In the genomic region with DNA sequence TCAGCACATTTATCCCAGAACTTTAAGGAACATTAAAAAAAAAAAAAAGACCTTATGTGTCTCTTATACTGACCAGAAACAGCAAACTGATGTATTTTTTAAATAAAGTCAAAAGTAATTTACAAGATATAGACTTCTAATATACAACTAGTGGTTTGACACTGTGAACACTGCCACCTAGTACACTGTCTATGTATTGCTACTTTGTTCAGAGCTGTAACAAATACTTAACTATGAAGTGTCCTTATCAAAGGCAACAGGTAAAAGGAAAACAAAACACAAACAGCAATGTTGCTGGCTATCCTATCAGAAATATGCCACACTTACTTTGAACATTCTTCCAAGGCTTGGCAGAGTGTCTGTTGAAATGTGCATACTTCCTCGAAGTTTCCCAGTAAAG, we compare ENCODE assay signal across 9 cellular contexts.
DNase-seq lines count a peak whose midpoint lies in the region; ATAC-seq and TF ChIP-seq lines count a peak whose summit lies in the region.
"Had no signal": no experiment of that assay in that cellular context is flagged by ENCODE, and none has a peak within 500 bp of the region (broad histone marks: within the 10 kb centered on the region; RNA-seq: fewer than 3 reads in every experiment).

No MANE protein-coding gene starts in this region.

- no peak overlapping the region for H3K4me3 Mint-ChIP-seq in nephron progenitor cell

- peaks cover 27% of the 10 kb centered on the region for H3K9me3 Mint-ChIP-seq in nephron progenitor cell

- no peak for TF ChIP-seq POLR2A in prostate gland (IDR thresholded peaks at IDR 0.05)

- intact Hi-C loops in prostate gland (cut with DNase I): no loop called here

- DNase-seq in NCI-H1694 treated with DMSO at 0.1 percent for 48 hours (lab: John Stamatoyannopoulos, UW) (peak; percentile 14), NCI-H1694 (lab: John Stamatoyannopoulos, UW) (no peak), nephron progenitor cell (no peak), prostate gland (ENCODE audit: low spot score) (no peak)
- no peak for DNase-seq in stimulated activated CD4-positive, alpha-beta T cell treated with anti-CD3 and anti-CD28 coated beads, Interleukin-4, amount 100 ng/mL, for 4 hours
- DNase-seq in stimulated activated CD4-positive, alpha-beta T cell treated with anti-CD3 and anti-CD28 coated beads, Interleukin-15, amount 100 ng/mL, for 24 hours: no peak

- H3K9me3 ChIP-seq in prostate gland: no peaks in the 10 kb centered on the region
- H3K9me3 ChIP-seq: BLaER1 had no signal

- no peaks in the 10 kb centered on the region for H3K36me3 Mint-ChIP-seq in nephron progenitor cell (ENCODE audit: low read depth)

- H3K27ac Mint-ChIP-seq in nephron progenitor cell: no peak overlapping the region

- no peak overlapping the region for H3K27ac ChIP-seq in VCaP
- H3K27ac ChIP-seq in prostate gland: no peak overlapping the region
- H3K27ac ChIP-seq: BLaER1 had no signal

- no peaks in the 10 kb centered on the region for H3K36me3 ChIP-seq in prostate gland

- H3K4me1 ChIP-seq in prostate gland (replicated peaks): no peaks in the 10 kb centered on the region

- TF ChIP-seq CTCF in VCaP (conservative IDR thresholded peaks at IDR 0.05) (peak; percentile 73), nephron progenitor cell (IDR thresholded peaks at IDR 0.05) (peak; percentile 28), prostate gland (IDR thresholded peaks at IDR 0.05) (no peak)

- H3K27me3 Mint-ChIP-seq in nephron progenitor cell (ENCODE audit: low read depth, poor library complexity): no peaks in the 10 kb centered on the region

- peak; percentile 53 for ATAC-seq in HG02852 (IDR thresholded peaks at IDR 0.05; ENCODE audit: unreplicated experiment)

- H3K4me1 Mint-ChIP-seq in nephron progenitor cell: no peaks in the 10 kb centered on the region

- WGBS in prostate gland: 89% methylated on average over 1 of the region's 1 CpG

- H3K4me3 ChIP-seq in prostate gland: no peak overlapping the region
- H3K4me3 ChIP-seq: BLaER1 had no signal

- H3K27me3 ChIP-seq in prostate gland (replicated peaks; ENCODE audit: insufficient read depth): no peaks in the 10 kb centered on the region

Comparison
In these comparisons a context has a peak if more than half of its experiments do, and no peak if none do; other contexts are left out.
1. CTCF ChIP-seq: peak in VCaP (single experiment) and nephron progenitor cell (single experiment); none in prostate gland (0 of 4).